In genomic region chr1:119387858-119388257, GRCh38 we compare ENCODE assay signal across 26 cellular contexts. TPM values are rescaled to one million over a fixed set of nuclear protein-coding genes. Genes with fewer than 3 reads are reported as not detected.
"Had no signal": no experiment of that assay in that cellular context is flagged by ENCODE, and none has a peak within 500 bp of the region (broad histone marks: within the 10 kb centered on the region; RNA-seq: fewer than 3 reads in every experiment).

No MANE protein-coding gene starts in this region.

- H3K4me1 ChIP-seq: psoas muscle, right atrium auricular region, thyroid gland had no signal

- H3K9me3 Mint-ChIP-seq: activated T-cell treated with anti-CD3 and anti-CD28 coated beads, Interleukin-2, amount 50 U/mL, for 24 hours; activated T-helper 17 cell treated with anti-CD3 and anti-CD28 coated beads, Interleukin-2, amount 50 U/mL, for 72 hours; brain; stimulated activated naive CD8-positive, alpha-beta T cell treated with anti-CD3 and anti-CD28 coated beads, Interleukin-15, Interleukin-2, amounts not matched to agents 100 ng/mL and 50 ng/mL, for 24 hours; T-helper 2 cell treated with Interferon-gamma antibody and Interleukin-4, amounts not matched to agents 5 μg/mL and 100 μg/mL, for 36 hours had no signal

- DNase-seq: activated CD4-positive, alpha-beta T cell treated with anti-CD3 and anti-CD28 coated beads, Interleukin-2, amount 50 U/mL, for 4 hours; activated CD8-positive, alpha-beta memory T cell treated with anti-CD3 and anti-CD28 coated beads for 24 hours; activated CD8-positive, alpha-beta memory T cell treated with anti-CD3 and anti-CD28 coated beads, Interleukin-2, amount 50 U/mL, for 4 hours; activated T-cell treated with anti-CD3 and anti-CD28 coated beads, Interleukin-2, amount 50 U/mL, for 24 hours; aorta; caudate nucleus; dermis blood vessel endothelial cell; effector CD8-positive, alpha-beta T cell; immature natural killer cell; left ventricle myocardium superior; pancreas; psoas muscle; stimulated activated CD4-positive, alpha-beta T cell treated with anti-CD3 and anti-CD28 coated beads, Interleukin-4, amount 100 ng/mL, for 4 hours; substantia nigra; thyroid gland had no signal

- H3K4me1 Mint-ChIP-seq: activated T-helper 17 cell treated with anti-CD3 and anti-CD28 coated beads, Interleukin-2, amount 50 U/mL, for 72 hours; brain; immature natural killer cell had no signal

- H3K36me3 ChIP-seq: neutrophil, pancreas, right atrium auricular region, thyroid gland had no signal

- FAIRE-seq: frontal cortex, pancreas had no signal

- H3K27ac ChIP-seq: neutrophil, pancreas, psoas muscle, right atrium auricular region, thyroid gland had no signal

- H3K9me3 ChIP-seq: neutrophil, pancreas, psoas muscle, right atrium auricular region, thyroid gland had no signal

- H3K4me3 ChIP-seq: pancreas, psoas muscle, right atrium auricular region, thyroid gland had no signal

- H3K4me3 Mint-ChIP-seq: activated T-cell treated with anti-CD3 and anti-CD28 coated beads, Interleukin-2, amount 50 U/mL, for 24 hours; activated T-helper 17 cell treated with anti-CD3 and anti-CD28 coated beads, Interleukin-2, amount 50 U/mL, for 72 hours; brain; immature natural killer cell; natural killer cell treated with Interleukin-12 subunit alpha and Interleukin-12 subunit beta and Interleukin-15 and Interleukin-18, amount 100 ng/mL, for 72 hours; stimulated activated naive CD8-positive, alpha-beta T cell treated with anti-CD3 and anti-CD28 coated beads, Interleukin-15, Interleukin-2, amounts not matched to agents 100 ng/mL and 50 ng/mL, for 24 hours; T-helper 2 cell treated with Interferon-gamma antibody and Interleukin-4, amounts not matched to agents 5 μg/mL and 100 μg/mL, for 36 hours had no signal

- H3K27me3 ChIP-seq: neutrophil, pancreas, right atrium auricular region, thyroid gland had no signal

- ATAC-seq: activated naive CD4-positive, alpha-beta T cell treated with anti-CD3 and anti-CD28 coated beads, Interleukin-2, amount 50 U/mL, for 72 hours; activated T-helper 17 cell treated with anti-CD3 and anti-CD28 coated beads, Interleukin-2, amount 50 U/mL, for 72 hours; left ventricle myocardium superior; natural killer cell treated with Interleukin-12 subunit alpha and Interleukin-12 subunit beta and Interleukin-15 and Interleukin-18, amount 100 ng/mL, for 72 hours; pancreas; psoas muscle had no signal

- H3K27ac Mint-ChIP-seq: activated naive CD4-positive, alpha-beta T cell treated with anti-CD3 and anti-CD28 coated beads, Interleukin-2, amount 50 U/mL, for 72 hours; activated T-cell treated with anti-CD3 and anti-CD28 coated beads, Interleukin-2, amount 50 U/mL, for 24 hours; activated T-helper 17 cell treated with anti-CD3 and anti-CD28 coated beads, Interleukin-2, amount 50 U/mL, for 72 hours; brain; immature natural killer cell; natural killer cell treated with Interleukin-12 subunit alpha and Interleukin-12 subunit beta and Interleukin-15 and Interleukin-18, amount 100 ng/mL, for 72 hours; stimulated activated naive CD8-positive, alpha-beta T cell treated with anti-CD3 and anti-CD28 coated beads, Interleukin-15, Interleukin-2, amounts not matched to agents 100 ng/mL and 50 ng/mL, for 24 hours; T-helper 2 cell treated with Interferon-gamma antibody and Interleukin-4, amounts not matched to agents 5 μg/mL and 100 μg/mL, for 36 hours had no signal

- H3K36me3 Mint-ChIP-seq: activated naive CD4-positive, alpha-beta T cell treated with anti-CD3 and anti-CD28 coated beads, Interleukin-2, amount 50 U/mL, for 72 hours; brain; immature natural killer cell; natural killer cell treated with Interleukin-12 subunit alpha and Interleukin-12 subunit beta and Interleukin-15 and Interleukin-18, amount 100 ng/mL, for 72 hours had no signal

RNA-seq across cellular contexts. Expression of gene HAO2, which starts 19.3 kb away (rescaled TPM):
- total RNA-seq: activated naive CD4-positive, alpha-beta T cell treated with anti-CD3 and anti-CD28 coated beads, Interleukin-2, amount 50 U/mL, for 72 hours; activated T-helper 17 cell treated with anti-CD3 and anti-CD28 coated beads, Interleukin-2, amount 50 U/mL, for 72 hours; aorta; dermis blood vessel endothelial cell; kidney epithelial cell; left ventricle myocardium superior; natural killer cell treated with Interleukin-12 subunit alpha and Interleukin-12 subunit beta and Interleukin-15 and Interleukin-18, amount 100 ng/mL, for 72 hours; pancreas; psoas muscle; right atrium auricular region; thyroid gland had no signal

RNA-seq across cellular contexts. Expression of gene HSD3B2, which starts 27.1 kb away (rescaled TPM):
- total RNA-seq: activated naive CD4-positive, alpha-beta T cell treated with anti-CD3 and anti-CD28 coated beads, Interleukin-2, amount 50 U/mL, for 72 hours; activated T-helper 17 cell treated with anti-CD3 and anti-CD28 coated beads, Interleukin-2, amount 50 U/mL, for 72 hours; dermis blood vessel endothelial cell; frontal cortex; kidney epithelial cell; left ventricle myocardium superior; natural killer cell treated with Interleukin-12 subunit alpha and Interleukin-12 subunit beta and Interleukin-15 and Interleukin-18, amount 100 ng/mL, for 72 hours; right atrium auricular region; urinary bladder had no signal
